1 cellular context compared by ENCODE assay signal in the genomic region with DNA sequence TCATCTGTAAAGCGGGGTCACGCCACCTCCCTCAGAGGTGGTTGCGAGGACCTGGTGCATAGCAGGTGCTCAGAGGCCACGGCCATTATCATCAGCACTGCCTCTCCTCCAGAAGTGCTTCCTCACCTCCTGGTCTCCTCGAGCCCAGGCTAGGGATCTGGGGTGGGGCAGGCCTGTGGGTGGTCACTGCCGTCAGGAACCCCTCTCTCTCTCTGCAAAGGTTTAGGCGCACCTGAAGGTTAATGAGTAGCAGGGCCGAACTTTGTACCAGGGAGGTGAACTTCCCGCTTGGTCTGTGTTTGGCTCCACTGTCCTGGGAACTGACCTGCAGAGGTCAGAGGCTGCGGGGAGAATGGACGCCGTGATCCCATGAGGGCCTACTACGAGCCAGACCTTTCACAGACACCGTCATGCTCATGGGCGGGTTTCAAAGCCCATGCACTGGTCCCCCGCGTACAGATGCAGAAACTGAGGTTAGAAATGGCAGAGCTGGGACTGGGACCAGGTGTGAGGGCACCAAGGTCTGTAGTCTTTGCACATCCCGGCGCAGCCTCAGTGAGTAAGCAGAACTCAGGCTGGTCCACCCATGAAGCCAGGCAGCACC.
TF ChIP-seq lines count a peak whose summit lies in the region.

No MANE protein-coding gene starts in this region.

TF ChIP-seq in A549, 52 proteins besides CTCF, POLR2A, EP300 and RAD21:
- TF ChIP-seq MAFK (IDR thresholded peaks at IDR 0.05; ENCODE audit: partially characterized antibody): no peak
- TF ChIP-seq HDAC2 (IDR thresholded peaks at IDR 0.05): no peak
- TF ChIP-seq, protein P1, sequence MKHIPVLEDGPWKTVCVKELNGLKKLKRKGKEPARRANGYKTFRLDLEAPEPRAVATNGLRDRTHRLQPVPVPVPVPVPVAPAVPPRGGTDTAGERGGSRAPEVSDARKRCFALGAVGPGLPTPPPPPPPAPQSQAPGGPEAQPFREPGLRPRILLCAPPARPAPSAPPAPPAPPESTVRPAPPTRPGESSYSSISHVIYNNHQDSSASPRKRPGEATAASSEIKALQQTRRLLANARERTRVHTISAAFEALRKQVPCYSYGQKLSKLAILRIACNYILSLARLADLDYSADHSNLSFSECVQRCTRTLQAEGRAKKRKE (CRISPR knock-in tag; IDR thresholded peaks at IDR 0.05; ENCODE audit: low read depth): no peak
- TF ChIP-seq FOSB (CRISPR knock-in tag; IDR thresholded peaks at IDR 0.05): no peak
